In the genomic region with DNA sequence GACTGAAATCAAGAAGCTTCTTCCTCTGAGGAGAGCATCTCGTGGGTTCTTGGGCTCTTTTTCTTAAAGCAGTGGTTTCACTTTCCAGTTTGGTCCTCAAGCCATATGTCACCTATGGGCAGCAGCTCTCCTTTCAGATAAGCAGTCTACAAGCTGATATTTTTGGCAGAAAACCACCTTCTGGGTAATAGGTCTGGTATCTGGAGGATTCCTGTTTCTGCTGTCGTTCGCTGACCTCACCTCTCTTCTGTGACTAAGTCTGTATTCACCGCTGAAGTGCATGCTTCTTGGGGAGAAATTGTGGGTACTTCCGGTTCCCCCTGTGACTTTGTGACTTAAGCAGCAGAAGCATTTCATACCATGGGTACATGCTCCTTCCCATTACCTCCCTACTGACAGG, we compare ENCODE assay signal across 1 cellular context.
TF ChIP-seq lines count a peak whose summit lies in the region.

No MANE protein-coding gene starts in this region.

TF ChIP-seq in SK-N-SH treated with all-trans-retinoic acid at 6 μM for 48 hours, 23 proteins besides CTCF, POLR2A, EP300 and RAD21 (continued from another document):
- TF ChIP-seq, protein P1, sequence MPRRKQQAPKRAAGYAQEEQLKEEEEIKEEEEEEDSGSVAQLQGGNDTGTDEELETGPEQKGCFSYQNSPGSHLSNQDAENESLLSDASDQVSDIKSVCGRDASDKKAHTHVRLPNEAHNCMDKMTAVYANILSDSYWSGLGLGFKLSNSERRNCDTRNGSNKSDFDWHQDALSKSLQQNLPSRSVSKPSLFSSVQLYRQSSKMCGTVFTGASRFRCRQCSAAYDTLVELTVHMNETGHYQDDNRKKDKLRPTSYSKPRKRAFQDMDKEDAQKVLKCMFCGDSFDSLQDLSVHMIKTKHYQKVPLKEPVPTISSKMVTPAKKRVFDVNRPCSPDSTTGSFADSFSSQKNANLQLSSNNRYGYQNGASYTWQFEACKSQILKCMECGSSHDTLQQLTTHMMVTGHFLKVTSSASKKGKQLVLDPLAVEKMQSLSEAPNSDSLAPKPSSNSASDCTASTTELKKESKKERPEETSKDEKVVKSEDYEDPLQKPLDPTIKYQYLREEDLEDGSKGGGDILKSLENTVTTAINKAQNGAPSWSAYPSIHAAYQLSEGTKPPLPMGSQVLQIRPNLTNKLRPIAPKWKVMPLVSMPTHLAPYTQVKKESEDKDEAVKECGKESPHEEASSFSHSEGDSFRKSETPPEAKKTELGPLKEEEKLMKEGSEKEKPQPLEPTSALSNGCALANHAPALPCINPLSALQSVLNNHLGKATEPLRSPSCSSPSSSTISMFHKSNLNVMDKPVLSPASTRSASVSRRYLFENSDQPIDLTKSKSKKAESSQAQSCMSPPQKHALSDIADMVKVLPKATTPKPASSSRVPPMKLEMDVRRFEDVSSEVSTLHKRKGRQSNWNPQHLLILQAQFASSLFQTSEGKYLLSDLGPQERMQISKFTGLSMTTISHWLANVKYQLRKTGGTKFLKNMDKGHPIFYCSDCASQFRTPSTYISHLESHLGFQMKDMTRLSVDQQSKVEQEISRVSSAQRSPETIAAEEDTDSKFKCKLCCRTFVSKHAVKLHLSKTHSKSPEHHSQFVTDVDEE (CRISPR knock-in tag; IDR thresholded peaks at IDR 0.05), result no peak
- no peak for TF ChIP-seq PPARA (CRISPR knock-in tag; IDR thresholded peaks at IDR 0.05; ENCODE audit: borderline replicate concordance)
- TF ChIP-seq, protein P2, sequence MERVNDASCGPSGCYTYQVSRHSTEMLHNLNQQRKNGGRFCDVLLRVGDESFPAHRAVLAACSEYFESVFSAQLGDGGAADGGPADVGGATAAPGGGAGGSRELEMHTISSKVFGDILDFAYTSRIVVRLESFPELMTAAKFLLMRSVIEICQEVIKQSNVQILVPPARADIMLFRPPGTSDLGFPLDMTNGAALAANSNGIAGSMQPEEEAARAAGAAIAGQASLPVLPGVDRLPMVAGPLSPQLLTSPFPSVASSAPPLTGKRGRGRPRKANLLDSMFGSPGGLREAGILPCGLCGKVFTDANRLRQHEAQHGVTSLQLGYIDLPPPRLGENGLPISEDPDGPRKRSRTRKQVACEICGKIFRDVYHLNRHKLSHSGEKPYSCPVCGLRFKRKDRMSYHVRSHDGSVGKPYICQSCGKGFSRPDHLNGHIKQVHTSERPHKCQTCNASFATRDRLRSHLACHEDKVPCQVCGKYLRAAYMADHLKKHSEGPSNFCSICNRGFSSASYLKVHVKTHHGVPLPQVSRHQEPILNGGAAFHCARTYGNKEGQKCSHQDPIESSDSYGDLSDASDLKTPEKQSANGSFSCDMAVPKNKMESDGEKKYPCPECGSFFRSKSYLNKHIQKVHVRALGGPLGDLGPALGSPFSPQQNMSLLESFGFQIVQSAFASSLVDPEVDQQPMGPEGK (CRISPR knock-in tag; IDR thresholded peaks at IDR 0.05; ENCODE audit: borderline replicate concordance), result 0 out of 2 replicates have a peak, but pooled peaks have one; percentile 42
- TF ChIP-seq RARB (CRISPR knock-in tag; IDR thresholded peaks at IDR 0.05), result no peak
- TF ChIP-seq ZNF8 (CRISPR knock-in tag; IDR thresholded peaks at IDR 0.05), result no peak
- no peak for TF ChIP-seq ZFP3 (CRISPR knock-in tag; IDR thresholded peaks at IDR 0.05)
- no peak for TF ChIP-seq ARNTL (CRISPR knock-in tag; IDR thresholded peaks at IDR 0.05; ENCODE audit: borderline replicate concordance, low read depth)
